ENCODE assay signal across 28 cellular contexts in the genomic region with DNA sequence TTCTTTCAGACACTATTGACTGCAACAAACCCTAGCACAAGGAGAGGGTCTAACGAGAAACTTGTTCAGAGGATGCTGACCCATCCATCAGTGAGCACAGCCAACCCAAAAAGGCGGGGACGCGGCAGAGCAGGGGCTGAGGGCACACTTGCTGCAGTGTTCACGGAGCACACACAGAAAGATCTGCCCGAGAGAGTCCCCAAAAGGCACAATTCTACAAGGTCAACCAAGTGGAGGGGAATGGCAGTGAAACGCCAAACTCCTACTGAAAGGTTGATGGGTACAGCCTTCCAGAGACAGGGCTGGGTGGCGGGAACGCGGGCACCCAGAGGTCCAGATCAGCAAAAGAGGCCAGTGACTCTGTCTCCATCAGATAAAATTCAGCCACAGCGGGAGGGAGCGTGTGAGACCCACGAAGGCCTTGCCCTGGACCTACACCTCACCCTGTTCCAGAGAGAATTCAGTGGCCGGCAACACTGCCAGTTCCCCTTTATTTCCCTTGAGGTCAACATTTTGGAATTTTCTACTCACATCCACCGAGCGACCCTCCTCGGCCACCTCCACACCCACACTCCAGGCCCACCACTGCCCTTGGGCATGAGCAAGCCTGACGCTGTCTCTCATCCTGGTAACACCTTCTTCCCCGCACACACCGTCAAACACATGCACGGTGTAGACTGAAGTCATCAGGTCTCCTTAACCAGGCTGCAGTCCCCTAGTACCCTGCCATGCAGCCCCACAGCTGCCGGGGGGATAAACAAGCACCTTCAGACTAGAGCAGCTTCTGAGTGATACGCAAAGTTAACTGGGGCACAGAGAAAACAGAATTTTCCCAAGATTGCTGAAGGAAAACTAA. TPM values are rescaled to one million over a fixed set of nuclear protein-coding genes. Genes with fewer than 3 reads are reported as not detected.
A peak's percentile ranks its signal among the peaks of the same experiment; 100 is the strongest.
DNase-seq lines count a peak whose midpoint lies in the region; ATAC-seq and TF ChIP-seq lines count a peak whose summit lies in the region.
"Had no signal": no experiment of that assay in that cellular context is flagged by ENCODE, and none has a peak within 500 bp of the region (broad histone marks: within the 10 kb centered on the region; RNA-seq: fewer than 3 reads in every experiment).

No MANE protein-coding gene starts in this region.

- no peak overlapping the region for H3K4me2 ChIP-seq in SK-N-SH

- no peak for TF ChIP-seq CTCF in SK-N-SH (IDR thresholded peaks at IDR 0.05)
- TF ChIP-seq CTCF in osteocyte (IDR thresholded peaks at IDR 0.05), result no peak

- no peaks in the 10 kb centered on the region for H3K79me2 ChIP-seq in SK-N-SH (ENCODE audit: insufficient read depth)

- ATAC-seq in effector memory CD8-positive, alpha-beta T cell (replicated peaks), result no peak
- no peak for ATAC-seq in GM18519 (IDR thresholded peaks at IDR 0.05; ENCODE audit: low FRiP score, unreplicated experiment)

- POLR2A ChIA-PET in SK-N-SH (lab: Yijun Ruan, JAX), result no interaction called here

- H3K27ac Mint-ChIP-seq in effector memory CD8-positive, alpha-beta T cell, result peak overlapping the region; percentile 58 to 92
- H3K27ac Mint-ChIP-seq in osteocyte (ENCODE audit: unreplicated experiment), result no peak overlapping the region
- H3K27ac Mint-ChIP-seq: memory B cell had no signal

- peaks cover 17 to 49% of the 10 kb centered on the region in 2 donors for H3K27me3 Mint-ChIP-seq in effector memory CD8-positive, alpha-beta T cell
- H3K27me3 Mint-ChIP-seq in osteocyte (ENCODE audit: unreplicated experiment), result peaks cover 28% of the 10 kb centered on the region

- H4K20me1 ChIP-seq in SK-N-SH (ENCODE audit: insufficient read depth), result no peaks in the 10 kb centered on the region

- no peaks in the 10 kb centered on the region for H3K9me3 ChIP-seq in SK-N-SH
- H3K9me3 ChIP-seq: MG63, SJCRH30, stomach, thyroid gland had no signal

- TF ChIP-seq EP300 in SK-N-SH (IDR thresholded peaks at IDR 0.05; ENCODE audit: borderline replicate concordance in 1 of 2, low read depth in 1 of 2, low read length in 1 of 2), result no peak

- CTCF ChIA-PET in SK-N-SH (lab: Yijun Ruan, JAX), result interaction anchor here (0.8 kb wide), 1 partner anchor 10 kb away, joined by 3 read pairs; no protein-coding TSS in a partner anchor

- peaks cover 24 to 28% of the 10 kb centered on the region in 2 donors for H3K4me1 Mint-ChIP-seq in effector memory CD8-positive, alpha-beta T cell (ENCODE audit: low read depth in 2 of 2)
- peaks cover 21% of the 10 kb centered on the region for H3K4me1 Mint-ChIP-seq in osteocyte (ENCODE audit: unreplicated experiment)

- H3K4me3 ChIP-seq in SK-N-SH (ENCODE audit: low read depth in 2 of 2, low read length in 1 of 2), result no peak overlapping the region
- H3K4me3 ChIP-seq: coronary artery, MG63, SJCRH30, skin epidermis, stomach, thyroid gland had no signal

- peaks cover 0 to 53% of the 10 kb centered on the region in 2 experiments; a peak in 2 of 4 replicates for H3K4me1 ChIP-seq in SK-N-SH (ENCODE audit: control insufficient read depth in 1 of 2, insufficient read depth in 2 of 2, low read depth in 1 of 2, low read length in 1 of 2)
- H3K4me1 ChIP-seq: SJCRH30 had no signal

- no peak overlapping the region for H3K4me3 Mint-ChIP-seq in effector memory CD8-positive, alpha-beta T cell
- H3K4me3 Mint-ChIP-seq in osteocyte (ENCODE audit: unreplicated experiment), result no peak overlapping the region
- H3K4me3 Mint-ChIP-seq: activated T-cell treated with anti-CD3 and anti-CD28 coated beads, Interleukin-2, amount 50 U/mL, for 24 hours; memory B cell had no signal

- peaks cover 0 to 2% of the 10 kb centered on the region in 2 donors for H3K9me3 Mint-ChIP-seq in effector memory CD8-positive, alpha-beta T cell
- H3K9me3 Mint-ChIP-seq in osteocyte (ENCODE audit: unreplicated experiment), result no peaks in the 10 kb centered on the region
- H3K9me3 Mint-ChIP-seq: activated T-cell treated with anti-CD3 and anti-CD28 coated beads, Interleukin-2, amount 50 U/mL, for 24 hours; memory B cell had no signal

- H3K9me2 ChIP-seq in SK-N-SH, result no peaks in the 10 kb centered on the region

- peak; percentile 53 for DNase-seq in activated CD8-positive, alpha-beta memory T cell treated with anti-CD3 and anti-CD28 coated beads for 24 hours
- DNase-seq in activated CD8-positive, alpha-beta memory T cell treated with anti-CD3 and anti-CD28 coated beads, Interleukin-2, amount 50 U/mL, for 4 hours, result no peak
- DNase-seq in SK-N-SH (peak; percentile 31), osteocyte (ENCODE audit: extremely low spot score, unreplicated experiment) (peak; percentile 74), SHP77 treated with DMSO at 0.1 percent for 48 hours (lab: John Stamatoyannopoulos, UW) (no peak), NCI-H82 treated with DMSO at 0.1 percent for 48 hours (lab: John Stamatoyannopoulos, UW; ENCODE audit: unreplicated experiment) (no peak)
- no peak for DNase-seq in effector memory CD8-positive, alpha-beta T cell
- DNase-seq: activated naive CD4-positive, alpha-beta T cell; activated T-cell treated with anti-CD3 and anti-CD28 coated beads, Interleukin-2, amount 50 U/mL, for 24 hours; amniotic stem cell; DMS153; foreskin melanocyte; GOT3; hippocampal formation; MG63; NCI-H2029 treated with DMSO at 0.1 percent for 48 hours; NCI-H526; occipital lobe; SJCRH30; stimulated activated CD4-positive, alpha-beta T cell treated with anti-CD3 and anti-CD28 coated beads, Interleukin-2, amount 100 ng/mL, for 24 hours; stomach; thyroid gland had no signal

- H3F3A ChIP-seq in SK-N-SH (replicated peaks; ENCODE audit: insufficient read depth), result peaks cover 4% of the 10 kb centered on the region

- H3K27ac ChIP-seq in SK-N-SH (ENCODE audit: low read depth in 2 of 2, low read length in 1 of 2), result peak overlapping the region in 1 of 2 experiments; percentile 29; a peak in 2 of 4 replicates
- H3K27ac ChIP-seq: coronary artery, SJCRH30, skin epidermis, stomach, thyroid gland had no signal

- H2AFZ ChIP-seq in SK-N-SH (ENCODE audit: low read depth), result no peak overlapping the region

- WGBS in SK-N-SH (ENCODE audit: low lambda C conversion rate), result 91% methylated on average over 23 of the region's 23 CpGs

- no peak overlapping the region for H3K9ac ChIP-seq in SK-N-SH

- peaks cover 10% of the 10 kb centered on the region; the same call in 1 of the 2 replicates for H3K27me3 ChIP-seq in SK-N-SH (ENCODE audit: insufficient read depth)
- H3K27me3 ChIP-seq: MG63, SJCRH30, thyroid gland had no signal

- no peaks in the 10 kb centered on the region for H3K36me3 ChIP-seq in SK-N-SH (replicated peaks in 1 of 2; ENCODE audit: control insufficient read depth in 1 of 2, insufficient read depth in 2 of 2, low read length in 1 of 2)
- H3K36me3 ChIP-seq: MG63, SJCRH30, stomach, thyroid gland had no signal

- no peak for TF ChIP-seq RAD21 in SK-N-SH (IDR thresholded peaks at IDR 0.05; ENCODE audit: low read length)

- peaks cover 3% of the 10 kb centered on the region for H3K36me3 Mint-ChIP-seq in effector memory CD8-positive, alpha-beta T cell (ENCODE audit: insufficient read depth)
- H3K36me3 Mint-ChIP-seq in osteocyte (ENCODE audit: unreplicated experiment), result peaks cover 2% of the 10 kb centered on the region
- H3K36me3 Mint-ChIP-seq: IgD-negative memory B cell, memory B cell had no signal

TF ChIP-seq in SK-N-SH, 30 proteins besides CTCF, POLR2A, EP300 and RAD21:
- TF ChIP-seq MXI1 (IDR thresholded peaks at IDR 0.05; ENCODE audit: low read depth, low read length) (no peak), TEAD4 (IDR thresholded peaks at IDR 0.05; ENCODE audit: borderline replicate concordance, insufficient read depth) (no peak), RCOR1 (IDR thresholded peaks at IDR 0.05; ENCODE audit: low read length) (no peak)

RNA-seq across cellular contexts. Expression of gene GNG4, which starts 5.5 kb away (rescaled TPM):
- 1.6 and 2.8 TPM in 2 replicates for polyA plus RNA-seq in SK-N-SH (2012; rRNA removed)
- polyA plus RNA-seq in SK-N-SH (2012; cell fraction: cytosol; rRNA removed), result 2.9 and 4.7 TPM in 2 replicates
- 0.50 and 0.96 TPM in 2 replicates for polyA plus RNA-seq in SK-N-SH (2012; cell fraction: nucleus; rRNA removed)
- 0.34 and 0.83 TPM in 2 replicates for total RNA-seq in osteocyte
- total RNA-seq: pulmonary artery endothelial cell had no signal
- polyA plus RNA-seq: IgD-negative memory B cell had no signal

Comparison
In these comparisons a context has a peak if more than half of its experiments do, and no peak if none do; other contexts are left out.
1. DNase-seq: peak in activated CD8-positive, alpha-beta memory T cell treated with anti-CD3 and anti-CD28 coated beads for 24 hours (single experiment), SK-N-SH (single experiment) and osteocyte (single experiment); none in activated CD8-positive, alpha-beta memory T cell treated with anti-CD3 and anti-CD28 coated beads, Interleukin-2, amount 50 U/mL, for 4 hours (single experiment), effector memory CD8-positive, alpha-beta T cell (0 of 3), SHP77 treated with DMSO at 0.1 percent for 48 hours (single experiment) and NCI-H82 treated with DMSO at 0.1 percent for 48 hours (single experiment).